18 cellular contexts compared by ENCODE assay signal in the genomic region with DNA sequence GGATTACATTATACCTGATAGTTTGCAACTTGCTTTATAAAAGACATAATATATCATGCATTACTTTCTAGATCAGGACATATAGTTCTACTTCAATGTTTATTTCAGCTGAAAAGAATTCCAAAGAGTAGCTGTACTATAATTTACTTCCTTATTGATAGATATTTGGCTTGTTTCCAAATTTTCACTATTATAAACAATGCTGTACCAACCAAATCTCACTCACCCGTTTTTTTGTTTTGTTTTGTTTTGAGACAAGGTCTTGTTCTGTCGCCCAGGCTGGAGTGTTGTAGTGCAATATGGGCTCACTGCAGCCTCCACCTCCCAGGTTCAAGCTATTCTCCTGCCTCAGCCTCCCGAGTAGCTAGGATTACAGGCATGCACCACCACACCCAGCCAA.
DNase-seq lines count a peak whose midpoint lies in the region; ATAC-seq, FAIRE-seq and TF ChIP-seq lines count a peak whose summit lies in the region.
"Had no signal": no experiment of that assay in that cellular context is flagged by ENCODE, and none has a peak within 500 bp of the region (broad histone marks: within the 10 kb centered on the region; RNA-seq: fewer than 3 reads in every experiment).

No MANE protein-coding gene starts in this region.

- no peak overlapping the region for H2AFZ ChIP-seq in K562 (ENCODE audit: low read depth, low read length)
- H2AFZ ChIP-seq: GM23248 had no signal

- no peaks in the 10 kb centered on the region for H4K20me1 ChIP-seq in K562 (replicated peaks; ENCODE audit: control insufficient read depth, insufficient read depth, low read length)

- TF ChIP-seq CTCF in K562 (IDR thresholded peaks at IDR 0.05 in 2 of 3, conservative IDR thresholded peaks at IDR 0.05 in 1 of 3; ENCODE audit: insufficient read depth in 2 of 3, low read depth in 1 of 3, low read length in 3 of 3) = no peak

- H3K27me3 ChIP-seq in K562 (ENCODE audit: control insufficient read depth in 2 of 2, insufficient read depth in 2 of 2, low read length in 2 of 2) = no peaks in the 10 kb centered on the region

- no peak for ATAC-seq in K562
- ATAC-seq: HCT116, HepG2 had no signal

- DNase-seq in K562 (ENCODE audit: extremely low read depth in 1 of 4, low spot score in 3 of 4) (no peak), lung microvascular endothelial cell (ENCODE audit: low read depth in 2 of 2) (peak; percentile 27 to 49), hepatic stellate cell (ENCODE audit: low spot score) (no peak), activated gamma-delta T cell (lab: John Stamatoyannopoulos, UW) (no peak), kidney tubule cell (ENCODE audit: low spot score) (no peak)
- DNase-seq: C1 segment of cervical spinal cord; Calu3; CD4-positive, alpha-beta T cell; DMS 273 treated with DMSO at 0.1 percent for 48 hours; GM23248 had no signal

- FAIRE-seq in G401.6 (lab: Jason Lieb, UNC) = peak; percentile 6
- FAIRE-seq in K562 (lab: Jason Lieb, UNC) = no peak
- FAIRE-seq: A204.1, GM18507, H54, HepG2, HTR-8/SVneo had no signal

- intact Hi-C loops in K562 (cut with micrococcal nuclease) = no loop called here

- TF ChIP-seq POLR2A in K562 (conservative IDR thresholded peaks at IDR 0.05) = no peak

- BruUV-seq in K562 (replicated peaks; lab: Mats Ljungman, UMichigan) = no TSS peak

- TF ChIP-seq EP300 in Ishikawa (IDR thresholded peaks at IDR 0.05; ENCODE audit: borderline replicate concordance) = no peak
- no peak for TF ChIP-seq EP300 in K562 (IDR thresholded peaks at IDR 0.05; ENCODE audit: low read length)

- no peaks in the 10 kb centered on the region for H3K9me1 ChIP-seq in K562 (ENCODE audit: control insufficient read depth, insufficient read depth, low read length)

- WGBS in K562 (ENCODE audit: insufficient coverage, low coverage, missing lambda C conversion rate) = 72% methylated on average over 3 of the region's 3 CpGs

- no peaks in the 10 kb centered on the region for H3K9me3 ChIP-seq in K562 (replicated peaks; ENCODE audit: control insufficient read depth, insufficient read depth, low read depth, low read length)

- POLR2A ChIA-PET in K562 (lab: Yijun Ruan, JAX) = no interaction called here

- H3K9ac ChIP-seq in K562 (ENCODE audit: insufficient read depth in 1 of 2, low read depth in 2 of 2, low read length in 2 of 2) = no peak overlapping the region
- H3K9ac ChIP-seq: GM23248 had no signal

- TF ChIP-seq RAD21 in Ishikawa (IDR thresholded peaks at IDR 0.05; ENCODE audit: low read depth) = no peak
- no peak for TF ChIP-seq RAD21 in K562 (CRISPR knock-in tag; conservative IDR thresholded peaks at IDR 0.05 in 1 of 2, IDR thresholded peaks at IDR 0.05 in 1 of 2)

- H3K79me2 ChIP-seq in K562 (ENCODE audit: control insufficient read depth, insufficient read depth, low read length) = peaks cover 67% of the 10 kb centered on the region

- H3K4me3 ChIP-seq in K562 = no peak overlapping the region
- H3K4me3 ChIP-seq: GM23248 had no signal

- H3K4me2 ChIP-seq in K562 (ENCODE audit: insufficient read depth, low read length) = no peak overlapping the region

- no peak overlapping the region for H3K27ac ChIP-seq in K562 (ENCODE audit: extremely low read depth, low read depth, low read length)
- H3K27ac ChIP-seq: GM23248 had no signal

- H3K36me3 ChIP-seq in K562 (ENCODE audit: control insufficient read depth, insufficient read depth, low read length) = peaks cover 16% of the 10 kb centered on the region; the same call in 2 of the 3 replicates

- CTCF ChIA-PET in K562 (lab: Yijun Ruan, JAX; ENCODE audit: low intra/inter-chr PET ratio) = no interaction called here

- in situ Hi-C loops in K562 (cut with MboI) = no loop called here

- peaks cover 9 to 30% of the 10 kb centered on the region in 2 experiments for H3K4me1 ChIP-seq in K562 (replicated peaks in 1 of 2; ENCODE audit: control insufficient read depth in 2 of 2, insufficient read depth in 2 of 2, low read length in 2 of 2)

TF ChIP-seq in Ishikawa, 13 proteins besides CTCF, POLR2A, EP300 and RAD21:
- TF ChIP-seq NFIC (IDR thresholded peaks at IDR 0.05) (peak; percentile 23; the same call in 1 of the 2 replicates), ZBTB7A (IDR thresholded peaks at IDR 0.05; ENCODE audit: low read depth) (no peak), TEAD4 (IDR thresholded peaks at IDR 0.05) (no peak), FOXM1 (IDR thresholded peaks at IDR 0.05; ENCODE audit: borderline replicate concordance, low read depth) (no peak)
- TF ChIP-seq, protein P1, sequence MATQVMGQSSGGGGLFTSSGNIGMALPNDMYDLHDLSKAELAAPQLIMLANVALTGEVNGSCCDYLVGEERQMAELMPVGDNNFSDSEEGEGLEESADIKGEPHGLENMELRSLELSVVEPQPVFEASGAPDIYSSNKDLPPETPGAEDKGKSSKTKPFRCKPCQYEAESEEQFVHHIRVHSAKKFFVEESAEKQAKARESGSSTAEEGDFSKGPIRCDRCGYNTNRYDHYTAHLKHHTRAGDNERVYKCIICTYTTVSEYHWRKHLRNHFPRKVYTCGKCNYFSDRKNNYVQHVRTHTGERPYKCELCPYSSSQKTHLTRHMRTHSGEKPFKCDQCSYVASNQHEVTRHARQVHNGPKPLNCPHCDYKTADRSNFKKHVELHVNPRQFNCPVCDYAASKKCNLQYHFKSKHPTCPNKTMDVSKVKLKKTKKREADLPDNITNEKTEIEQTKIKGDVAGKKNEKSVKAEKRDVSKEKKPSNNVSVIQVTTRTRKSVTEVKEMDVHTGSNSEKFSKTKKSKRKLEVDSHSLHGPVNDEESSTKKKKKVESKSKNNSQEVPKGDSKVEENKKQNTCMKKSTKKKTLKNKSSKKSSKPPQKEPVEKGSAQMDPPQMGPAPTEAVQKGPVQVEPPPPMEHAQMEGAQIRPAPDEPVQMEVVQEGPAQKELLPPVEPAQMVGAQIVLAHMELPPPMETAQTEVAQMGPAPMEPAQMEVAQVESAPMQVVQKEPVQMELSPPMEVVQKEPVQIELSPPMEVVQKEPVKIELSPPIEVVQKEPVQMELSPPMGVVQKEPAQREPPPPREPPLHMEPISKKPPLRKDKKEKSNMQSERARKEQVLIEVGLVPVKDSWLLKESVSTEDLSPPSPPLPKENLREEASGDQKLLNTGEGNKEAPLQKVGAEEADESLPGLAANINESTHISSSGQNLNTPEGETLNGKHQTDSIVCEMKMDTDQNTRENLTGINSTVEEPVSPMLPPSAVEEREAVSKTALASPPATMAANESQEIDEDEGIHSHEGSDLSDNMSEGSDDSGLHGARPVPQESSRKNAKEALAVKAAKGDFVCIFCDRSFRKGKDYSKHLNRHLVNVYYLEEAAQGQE (IDR thresholded peaks at IDR 0.05; ENCODE audit: low read depth) = no peak
TF ChIP-seq in Ishikawa: peak in this region for 1.

TF ChIP-seq in K562, 482 proteins besides CTCF, POLR2A, EP300 and RAD21:
- peak; percentile 76 for TF ChIP-seq NFIC (IDR thresholded peaks at IDR 0.05)
- TF ChIP-seq KDM1A (IDR thresholded peaks at IDR 0.05) = no peak
- no peak for TF ChIP-seq TCF7L2 (IDR thresholded peaks at IDR 0.05; ENCODE audit: low read depth, low read length)
- TF ChIP-seq JUN (IDR thresholded peaks at IDR 0.05; ENCODE audit: borderline replicate concordance, low read depth, low read length) = no peak
- no peak for TF ChIP-seq JUN (CRISPR knock-in tag; IDR thresholded peaks at IDR 0.05; ENCODE audit: borderline replicate concordance)
TF ChIP-seq in K562: peak in this region for 1.

Comparison
In these comparisons a context has a peak if more than half of its experiments do, and no peak if none do; other contexts are left out.
1. DNase-seq: peak in lung microvascular endothelial cell (2 of 2); none in K562 (0 of 4), hepatic stellate cell (single experiment), activated gamma-delta T cell (single experiment) and kidney tubule cell (single experiment).